ENCODE assay signal across 18 cellular contexts in the genomic region with DNA sequence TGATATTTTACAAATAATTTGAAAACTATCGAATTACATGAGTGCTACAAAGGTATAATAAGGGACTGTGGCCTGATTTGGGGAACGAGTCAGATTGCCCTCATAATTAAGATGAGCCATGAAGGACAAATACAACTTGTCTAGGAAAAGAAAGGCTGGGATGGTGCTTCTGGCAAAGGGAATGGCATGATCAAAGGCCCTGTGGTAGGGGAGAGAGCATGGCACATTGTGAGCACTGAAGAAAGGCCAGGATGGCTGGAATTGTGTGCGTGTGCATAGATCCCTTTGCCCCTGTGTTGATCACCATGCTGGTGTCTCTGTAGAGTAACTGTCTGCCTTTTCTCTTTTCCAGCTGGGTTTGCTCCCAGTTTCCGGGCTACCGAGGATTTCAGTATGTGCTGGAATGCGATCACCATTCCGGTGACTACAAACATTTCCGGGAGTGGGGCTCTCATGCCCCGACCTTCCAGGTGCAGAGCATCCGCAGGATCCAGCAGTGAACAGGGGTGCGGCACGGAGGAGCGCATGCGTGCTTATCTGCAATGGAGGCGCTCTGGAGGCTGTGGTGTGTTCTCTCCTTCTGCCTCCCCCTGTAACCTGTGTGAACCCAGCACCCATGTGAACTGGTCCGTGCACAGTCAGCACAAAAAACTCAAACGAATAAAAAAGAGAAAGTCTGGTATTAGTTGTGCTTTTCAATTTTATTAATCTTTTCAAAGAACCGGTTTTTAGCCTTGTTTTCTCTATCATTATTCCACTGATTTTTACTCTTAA. TPM values are rescaled to one million over a fixed set of nuclear protein-coding genes. Genes with fewer than 3 reads are reported as not detected.
DNase-seq lines count a peak whose midpoint lies in the region; ATAC-seq and TF ChIP-seq lines count a peak whose summit lies in the region.
"Had no signal": no experiment of that assay in that cellular context is flagged by ENCODE, and none has a peak within 500 bp of the region (broad histone marks: within the 10 kb centered on the region; RNA-seq: fewer than 3 reads in every experiment).

No MANE protein-coding gene starts in this region.

- no peak for TF ChIP-seq CTCF in GM23338 (conservative IDR thresholded peaks at IDR 0.05; ENCODE audit: low read depth in 2 of 2)
- TF ChIP-seq CTCF in endothelial cell (IDR thresholded peaks at IDR 0.05; ENCODE audit: unreplicated experiment), result no peak

- no peaks in the 10 kb centered on the region for H3K27me3 ChIP-seq in GM23338 (ENCODE audit: insufficient read depth)
- H3K27me3 ChIP-seq: BE2C had no signal

- no peak overlapping the region for H3K4me2 ChIP-seq in GM23338

- H3K4me3 Mint-ChIP-seq in GM23338 (no peak overlapping the region), T-helper 17 cell (no peak overlapping the region), endothelial cell (ENCODE audit: unreplicated experiment) (no peak overlapping the region)

- no peak overlapping the region for H3K27ac ChIP-seq in GM23338 (ENCODE audit: low read depth)

- no peak overlapping the region for H3K4me3 ChIP-seq in GM23338

- DNase-seq in GM23338 (ENCODE audit: low spot score), result peak; percentile 29
- DNase-seq in T-helper 17 cell, result no peak
- no peak for DNase-seq in endothelial cell (ENCODE audit: low spot score)
- DNase-seq in NCI-H226, result no peak
- DNase-seq in NOMO-1 (lab: John Stamatoyannopoulos, UW; ENCODE audit: unreplicated experiment in 2 of 2), result no peak
- DNase-seq: BE2C, DMS79 treated with DMSO at 0.1 percent for 48 hours, Kasumi-1, NCI-H1694, NCI-H2081, NCI-H2171, NCI-H526 had no signal

- H3K27me3 Mint-ChIP-seq in GM23338 (ENCODE audit: insufficient read depth, low read depth, poor library complexity) (peaks cover 10% of the 10 kb centered on the region), T-helper 17 cell (peaks cover 7% of the 10 kb centered on the region), endothelial cell (ENCODE audit: unreplicated experiment) (peaks cover 3% of the 10 kb centered on the region)

- no peaks in the 10 kb centered on the region; the same call in 1 of the 2 replicates for H3K36me3 ChIP-seq in GM23338 (ENCODE audit: insufficient read depth)
- H3K36me3 ChIP-seq: BE2C had no signal

- H3K9me2 ChIP-seq in GM23338 (ENCODE audit: insufficient read depth), result no peaks in the 10 kb centered on the region

- H3K4me1 ChIP-seq in GM23338 (ENCODE audit: insufficient read depth), result peaks cover 11% of the 10 kb centered on the region; the same call in 1 of the 2 replicates

- H3K4me1 Mint-ChIP-seq in GM23338 (peaks cover 16% of the 10 kb centered on the region), T-helper 17 cell (peaks cover 17% of the 10 kb centered on the region), endothelial cell (ENCODE audit: unreplicated experiment) (peaks cover 29% of the 10 kb centered on the region)

- ATAC-seq in GM23338, result peak; percentile 22; the same call in 1 of the 3 replicates
- no peak for ATAC-seq in T-helper 17 cell
- ATAC-seq in GM21423 (IDR thresholded peaks at IDR 0.05; ENCODE audit: unreplicated experiment), result no peak
- ATAC-seq: HCT116, Right ventricle myocardium inferior had no signal

- 0 out of 2 replicates have a peak, but pooled peaks cover 3% of the 10 kb centered on the region for H3F3A ChIP-seq in GM23338 (replicated peaks; ENCODE audit: low read depth)

- H3K36me3 Mint-ChIP-seq in GM23338 (ENCODE audit: low read depth) (0 out of 3 replicates have a peak, but pooled peaks cover 3% of the 10 kb centered on the region), T-helper 17 cell (ENCODE audit: low read depth) (peaks cover 5% of the 10 kb centered on the region), endothelial cell (ENCODE audit: low read depth, unreplicated experiment) (peaks cover 3% of the 10 kb centered on the region)

- H3K9me3 ChIP-seq in T-helper 17 cell (ENCODE audit: control insufficient read depth, low read length, poor library complexity, severe bottlenecking), result no peaks in the 10 kb centered on the region

- H3K79me2 ChIP-seq in GM23338 (replicated peaks; ENCODE audit: insufficient read depth), result no peaks in the 10 kb centered on the region

- no peaks in the 10 kb centered on the region for H4K20me1 ChIP-seq in GM23338 (replicated peaks; ENCODE audit: insufficient read depth)

- H3K9me3 Mint-ChIP-seq in GM23338, result no peaks in the 10 kb centered on the region; the same call in 2 of the 3 replicates
- H3K9me3 Mint-ChIP-seq in endothelial cell (ENCODE audit: unreplicated experiment), result no peaks in the 10 kb centered on the region

- H3K27ac Mint-ChIP-seq in GM23338, result no peak overlapping the region
- peak overlapping the region; percentile 19 for H3K27ac Mint-ChIP-seq in T-helper 17 cell
- H3K27ac Mint-ChIP-seq in endothelial cell (ENCODE audit: unreplicated experiment), result peak overlapping the region; percentile 80

- H2AFZ ChIP-seq in GM23338, result no peak overlapping the region

TF ChIP-seq in GM23338, 12 proteins besides CTCF, POLR2A, EP300 and RAD21 (continues in another document):
- TF ChIP-seq, protein P1, sequence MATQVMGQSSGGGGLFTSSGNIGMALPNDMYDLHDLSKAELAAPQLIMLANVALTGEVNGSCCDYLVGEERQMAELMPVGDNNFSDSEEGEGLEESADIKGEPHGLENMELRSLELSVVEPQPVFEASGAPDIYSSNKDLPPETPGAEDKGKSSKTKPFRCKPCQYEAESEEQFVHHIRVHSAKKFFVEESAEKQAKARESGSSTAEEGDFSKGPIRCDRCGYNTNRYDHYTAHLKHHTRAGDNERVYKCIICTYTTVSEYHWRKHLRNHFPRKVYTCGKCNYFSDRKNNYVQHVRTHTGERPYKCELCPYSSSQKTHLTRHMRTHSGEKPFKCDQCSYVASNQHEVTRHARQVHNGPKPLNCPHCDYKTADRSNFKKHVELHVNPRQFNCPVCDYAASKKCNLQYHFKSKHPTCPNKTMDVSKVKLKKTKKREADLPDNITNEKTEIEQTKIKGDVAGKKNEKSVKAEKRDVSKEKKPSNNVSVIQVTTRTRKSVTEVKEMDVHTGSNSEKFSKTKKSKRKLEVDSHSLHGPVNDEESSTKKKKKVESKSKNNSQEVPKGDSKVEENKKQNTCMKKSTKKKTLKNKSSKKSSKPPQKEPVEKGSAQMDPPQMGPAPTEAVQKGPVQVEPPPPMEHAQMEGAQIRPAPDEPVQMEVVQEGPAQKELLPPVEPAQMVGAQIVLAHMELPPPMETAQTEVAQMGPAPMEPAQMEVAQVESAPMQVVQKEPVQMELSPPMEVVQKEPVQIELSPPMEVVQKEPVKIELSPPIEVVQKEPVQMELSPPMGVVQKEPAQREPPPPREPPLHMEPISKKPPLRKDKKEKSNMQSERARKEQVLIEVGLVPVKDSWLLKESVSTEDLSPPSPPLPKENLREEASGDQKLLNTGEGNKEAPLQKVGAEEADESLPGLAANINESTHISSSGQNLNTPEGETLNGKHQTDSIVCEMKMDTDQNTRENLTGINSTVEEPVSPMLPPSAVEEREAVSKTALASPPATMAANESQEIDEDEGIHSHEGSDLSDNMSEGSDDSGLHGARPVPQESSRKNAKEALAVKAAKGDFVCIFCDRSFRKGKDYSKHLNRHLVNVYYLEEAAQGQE (IDR thresholded peaks at IDR 0.05; ENCODE audit: unreplicated experiment), result no peak
- TF ChIP-seq NANOG (IDR thresholded peaks at IDR 0.05; ENCODE audit: borderline replicate concordance), result no peak
- TF ChIP-seq, protein P2, sequence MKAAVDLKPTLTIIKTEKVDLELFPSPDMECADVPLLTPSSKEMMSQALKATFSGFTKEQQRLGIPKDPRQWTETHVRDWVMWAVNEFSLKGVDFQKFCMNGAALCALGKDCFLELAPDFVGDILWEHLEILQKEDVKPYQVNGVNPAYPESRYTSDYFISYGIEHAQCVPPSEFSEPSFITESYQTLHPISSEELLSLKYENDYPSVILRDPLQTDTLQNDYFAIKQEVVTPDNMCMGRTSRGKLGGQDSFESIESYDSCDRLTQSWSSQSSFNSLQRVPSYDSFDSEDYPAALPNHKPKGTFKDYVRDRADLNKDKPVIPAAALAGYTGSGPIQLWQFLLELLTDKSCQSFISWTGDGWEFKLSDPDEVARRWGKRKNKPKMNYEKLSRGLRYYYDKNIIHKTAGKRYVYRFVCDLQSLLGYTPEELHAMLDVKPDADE (IDR thresholded peaks at IDR 0.05), result no peak
- no peak for TF ChIP-seq STAT1 (IDR thresholded peaks at IDR 0.05; ENCODE audit: unreplicated experiment)

RNA-seq across cellular contexts. Expression of a gene that starts 8.4 kb away (rescaled TPM):
- total RNA-seq in GM23338 (2014; rRNA removed; shearing (Covaris generic)), result 1.7 TPM in 1 of 2 replicates, not detected in the other
- 1.2 and 1.5 TPM in 2 replicates for polyA plus RNA-seq in GM23338 (2016; fragmentation: Nextera tagmentation; extraction: Ambion mirVana)
- not detected for total RNA-seq in T-helper 17 cell
- 0.46 TPM for total RNA-seq in endothelial cell (ENCODE audit: unreplicated experiment)
- total RNA-seq: A673, MCF 10A, Right ventricle myocardium inferior had no signal

RNA-seq across cellular contexts. Expression of a gene that starts 12.3 kb away (rescaled TPM):
- total RNA-seq in GM23338 (2014; rRNA removed; shearing (Covaris generic)), result 1.6 and 2.4 TPM in 2 replicates
- 3.0 and 3.7 TPM in 2 replicates for polyA plus RNA-seq in GM23338 (2016; fragmentation: Nextera tagmentation; extraction: Ambion mirVana)
- total RNA-seq in T-helper 17 cell (not detected), endothelial cell (ENCODE audit: unreplicated experiment) (9.5 TPM)
- total RNA-seq: A673, MCF 10A, SK-MEL-5 had no signal

RNA-seq across cellular contexts. Expression of a gene that starts 27.2 kb away (rescaled TPM):
- total RNA-seq in GM23338 (2014; rRNA removed; shearing (Covaris generic)), result 51.4 and 63.6 TPM in 2 replicates
- 8.2 and 10.0 TPM in 2 replicates for polyA plus RNA-seq in GM23338 (2016; fragmentation: Nextera tagmentation; extraction: Ambion mirVana)
- total RNA-seq in T-helper 17 cell (100 to 1,000 TPM in 1 of 2 donors, 10 to 100 TPM in 1; 83.4 to 116 TPM), endothelial cell (ENCODE audit: unreplicated experiment) (1.2 TPM)

RNA-seq across cellular contexts. Expression of a gene that starts 40.2 kb away (rescaled TPM):
- 106 and 127 TPM in 2 replicates for total RNA-seq in GM23338 (2014; rRNA removed; shearing (Covaris generic))
- 37.9 and 43.1 TPM in 2 replicates for polyA plus RNA-seq in GM23338 (2016; fragmentation: Nextera tagmentation; extraction: Ambion mirVana)
- total RNA-seq in T-helper 17 cell (10 to 100 TPM; 18.2 to 40.7 TPM), endothelial cell (ENCODE audit: unreplicated experiment) (59.3 TPM)

Comparison
In these comparisons a context has a peak if more than half of its experiments do, and no peak if none do; other contexts are left out.
1. RNA of a gene that starts 27.2 kb away (total RNA-seq): 83.4 to 116 TPM in T-helper 17 cell and 51.4 to 63.6 TPM in GM23338; 1.2 TPM in endothelial cell (single experiment); every median in the first group is over 10 times any median in the second.